ENCODE assay signal across 8 cellular contexts in the genomic region with DNA sequence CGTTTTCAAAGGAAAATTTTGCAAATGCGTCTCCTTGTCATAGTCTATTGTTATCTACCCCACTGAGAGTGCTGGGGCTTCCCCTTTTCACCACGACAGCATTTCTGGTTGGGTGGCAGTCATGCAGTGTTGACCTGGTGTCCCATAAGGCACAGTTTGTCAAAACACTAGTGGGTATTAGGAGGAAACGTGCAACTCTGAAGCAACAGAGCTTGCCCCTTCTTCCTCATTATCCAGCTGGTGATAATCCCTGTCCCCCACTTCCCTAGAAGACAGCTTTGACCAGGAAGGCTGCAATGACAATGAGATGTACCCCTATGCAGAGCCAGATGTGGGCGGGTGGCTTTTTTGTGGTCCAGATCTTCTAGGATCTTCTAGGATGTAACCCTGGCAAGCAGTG. TPM values are rescaled to one million over a fixed set of nuclear protein-coding genes. Genes with fewer than 3 reads are reported as not detected.
A peak's percentile ranks its signal among the peaks of the same experiment; 100 is the strongest.
DNase-seq lines count a peak whose midpoint lies in the region; ATAC-seq, FAIRE-seq and TF ChIP-seq lines count a peak whose summit lies in the region.

No MANE protein-coding gene starts in this region.

- ATAC-seq in GM21360 (IDR thresholded peaks at IDR 0.05; ENCODE audit: unreplicated experiment), result peak; percentile 41

- no peak for FAIRE-seq in urothelium cell line (lab: Jason Lieb, UNC)

- peak overlapping the region; percentile 87 for H3K4me2 ChIP-seq in Karpas-422 (ENCODE audit: low read depth, low read length, poor library complexity, severe bottlenecking)

- TF ChIP-seq CTCF in spleen (IDR thresholded peaks at IDR 0.05 in 8 of 11, conservative IDR thresholded peaks at IDR 0.05 in 3 of 11), result no peak

- H3K9me2 ChIP-seq in Karpas-422 (replicated peaks; ENCODE audit: insufficient read depth, low read length), result no peaks in the 10 kb centered on the region

- no peak overlapping the region for H2AFZ ChIP-seq in Karpas-422 (ENCODE audit: low read length)

- H3K4me1 ChIP-seq in Karpas-422 (ENCODE audit: low read length) (peaks cover 31% of the 10 kb centered on the region), spleen (peaks cover 18 to 74% (median 54%) of the 10 kb centered on the region in 6 donors)

- WGBS in spleen, 5 donors, result 31 to 43% (median 38%) methylated on average over 5 of the region's 5 CpGs

- H3K9me3 ChIP-seq in Karpas-422 (ENCODE audit: low read length) (no peaks in the 10 kb centered on the region), spleen (no peaks in the 10 kb centered on the region)

- intact Hi-C loops in spleen (cut with DNase I; ENCODE audit: low total_unique reads), result no loop called here

- peak; percentile 44 to 51 for DNase-seq in AML-193 (lab: John Stamatoyannopoulos, UW)
- DNase-seq in Karpas-422, result peak; percentile 65
- DNase-seq in activated T-cell treated with anti-CD3 and anti-CD28 coated beads, Interleukin-2, amount 50 U/mL, for 1 hour, result peak; percentile 37
- DNase-seq in spleen, result peak; percentile 86
- no peak for DNase-seq in NCI-H128 (lab: John Stamatoyannopoulos, UW; ENCODE audit: unreplicated experiment)
- no peak for DNase-seq in OCI-M2 (lab: John Stamatoyannopoulos, UW; ENCODE audit: unreplicated experiment)
- DNase-seq in urothelium cell line (ENCODE audit: low spot score), result no peak

- H3K27me3 ChIP-seq in Karpas-422 (ENCODE audit: low read length), result no peaks in the 10 kb centered on the region
- no peaks in the 10 kb centered on the region for H3K27me3 ChIP-seq in spleen (replicated peaks in 1 of 7)

- H3K36me3 ChIP-seq in Karpas-422 (ENCODE audit: insufficient read depth, low read length) (no peaks in the 10 kb centered on the region), spleen (peaks cover 0 to 11% (median 0%) of the 10 kb centered on the region in 6 donors)

- H3K27ac ChIP-seq in Karpas-422 (ENCODE audit: low read length), result peak overlapping the region; percentile 51
- peak overlapping the region; percentile 54 to 97 (median 94) for H3K27ac ChIP-seq in spleen

- H3K9ac ChIP-seq in Karpas-422 (ENCODE audit: low read length), result peak overlapping the region; percentile 73

- no peaks in the 10 kb centered on the region for H4K20me1 ChIP-seq in Karpas-422 (ENCODE audit: insufficient read depth, low read depth, low read length)

- H3K79me2 ChIP-seq in Karpas-422 (ENCODE audit: low read length), result peaks cover 46% of the 10 kb centered on the region

- H3K4me3 ChIP-seq in Karpas-422 (ENCODE audit: low read length) (peak overlapping the region; percentile 81), spleen (peak overlapping the region in 7 of 8 donors; percentile 13 to 98 (median 93))

- peak in 1 of 3 donors; percentile 4 for TF ChIP-seq POLR2A in spleen (IDR thresholded peaks at IDR 0.05)

RNA-seq across cellular contexts. Expression of gene TBC1D1, which starts 1.8 kb away (rescaled TPM):
- 30.5 and 47.9 TPM in 2 replicates for total RNA-seq in Karpas-422 (2014; rRNA removed; shearing (Covaris generic); ENCODE audit: low replicate concordance)
- total RNA-seq in spleen, result 100 to 1,000 TPM in 4 of 7 donors, 10 to 100 TPM in 3; 81.0 to 142 (median 110) TPM
- polyA plus RNA-seq in spleen, result 10 to 100 TPM; 49.3 to 68.4 (median 49.7) TPM

Comparison
In these comparisons a context has a peak if more than half of its experiments do, and no peak if none do; other contexts are left out.
1. DNase-seq: peak in AML-193 (2 of 2), Karpas-422 (single experiment), activated T-cell treated with anti-CD3 and anti-CD28 coated beads, Interleukin-2, amount 50 U/mL, for 1 hour (single experiment) and spleen (single experiment); none in NCI-H128 (single experiment), OCI-M2 (single experiment) and urothelium cell line (single experiment).